ENCODE assay signal across 8 cellular contexts in the genomic region with DNA sequence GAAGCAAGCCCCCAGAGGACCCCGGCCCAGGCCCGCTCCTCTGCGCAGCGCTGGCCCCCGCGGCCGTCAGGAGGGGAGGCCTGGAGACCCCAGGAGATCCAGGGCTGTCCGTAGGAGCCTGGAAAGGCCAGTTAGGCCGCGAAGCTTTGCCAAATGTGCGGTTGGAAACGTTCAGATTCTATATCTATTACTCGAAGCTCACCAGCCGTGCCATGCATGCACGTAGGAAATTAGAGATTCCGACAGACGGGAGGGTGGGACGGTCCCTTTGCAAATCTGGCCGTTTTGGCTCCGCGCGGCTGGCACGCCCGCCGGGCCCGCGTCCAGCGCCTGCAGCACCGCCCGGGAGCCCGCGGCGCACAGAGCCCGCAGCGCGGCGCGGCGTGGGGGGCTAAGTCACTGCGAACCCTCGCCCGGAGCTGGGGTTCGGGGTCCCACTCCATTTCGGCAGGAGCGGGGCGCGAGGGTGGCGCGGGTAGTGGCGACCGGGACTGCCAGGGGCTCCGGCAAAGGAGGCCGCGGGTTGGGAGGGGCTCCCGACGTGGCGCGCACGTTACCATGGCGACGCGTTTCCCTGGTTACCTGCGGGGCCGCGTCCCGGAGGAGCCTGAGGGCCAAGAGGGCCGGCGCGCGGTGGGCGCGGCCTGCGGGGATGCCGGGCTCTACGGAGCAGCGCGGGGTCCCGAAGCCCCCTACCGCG.
DNase-seq lines count a peak whose midpoint lies in the region; ATAC-seq and TF ChIP-seq lines count a peak whose summit lies in the region.

No MANE protein-coding gene starts in this region.

- ATAC-seq in right cardiac atrium (peak; percentile 51 to 57), HG02642 (IDR thresholded peaks at IDR 0.05; ENCODE audit: poor library complexity, unreplicated experiment) (no peak)

- no peaks in the 10 kb centered on the region for H3K36me3 Mint-ChIP-seq in activated T-helper 1 cell treated with anti-CD3 and anti-CD28 coated beads, Interleukin-12 subunit alpha, Interleukin-12 subunit beta, Interleukin-2, Interleukin-4 antibody, amounts not matched to agents 30 ng/mL and 10 ng/mL and 1 ng/mL, durations not matched to agents 14 hours and 24 hours and 36 hours (ENCODE audit: low read depth)

- intact Hi-C loops in right cardiac atrium (cut with DNase I), result no loop called here
- intact Hi-C loops in activated T-helper 1 cell treated with anti-CD3 and anti-CD28 coated beads, Interleukin-12 subunit alpha, Interleukin-12 subunit beta, Interleukin-2, Interleukin-4 antibody, amounts not matched to agents 30 ng/mL and 10 ng/mL and 1 ng/mL, durations not matched to agents 14 hours and 24 hours and 36 hours (cut with micrococcal nuclease), result no loop called here

- H3K27ac ChIP-seq in right cardiac atrium (ENCODE audit: low read length), result no peak overlapping the region

- no peaks in the 10 kb centered on the region for H3K4me1 ChIP-seq in right cardiac atrium (ENCODE audit: control insufficient read depth, insufficient read depth, low read length)

- no peaks in the 10 kb centered on the region for H3K9me3 ChIP-seq in right cardiac atrium (ENCODE audit: control insufficient read depth, low read length)

- H3K27me3 Mint-ChIP-seq in activated T-helper 1 cell treated with anti-CD3 and anti-CD28 coated beads, Interleukin-12 subunit alpha, Interleukin-12 subunit beta, Interleukin-2, Interleukin-4 antibody, amounts not matched to agents 30 ng/mL and 10 ng/mL and 1 ng/mL, durations not matched to agents 14 hours and 24 hours and 36 hours (ENCODE audit: insufficient read depth), result peaks cover 14% of the 10 kb centered on the region

- H3K4me3 ChIP-seq in right cardiac atrium (ENCODE audit: low read length) (peak overlapping the region; percentile 46), retinal pigment epithelial cell (ENCODE audit: low read length) (peak overlapping the region; percentile 35)

- H3K27ac Mint-ChIP-seq in activated T-helper 1 cell treated with anti-CD3 and anti-CD28 coated beads, Interleukin-12 subunit alpha, Interleukin-12 subunit beta, Interleukin-2, Interleukin-4 antibody, amounts not matched to agents 30 ng/mL and 10 ng/mL and 1 ng/mL, durations not matched to agents 14 hours and 24 hours and 36 hours, result no peak overlapping the region

- TF ChIP-seq CTCF in retinal pigment epithelial cell (conservative IDR thresholded peaks at IDR 0.05; ENCODE audit: low read depth, low read length), result no peak

- H3K4me3 Mint-ChIP-seq in activated T-helper 1 cell treated with anti-CD3 and anti-CD28 coated beads, Interleukin-12 subunit alpha, Interleukin-12 subunit beta, Interleukin-2, Interleukin-4 antibody, amounts not matched to agents 30 ng/mL and 10 ng/mL and 1 ng/mL, durations not matched to agents 14 hours and 24 hours and 36 hours, result no peak overlapping the region

- peak; percentile 13 for DNase-seq in GM03348 (ENCODE audit: low spot score)
- DNase-seq in NCI-H748 treated with DMSO at 0.1 percent for 48 hours (lab: John Stamatoyannopoulos, UW), result peak; percentile 68
- DNase-seq in right cardiac atrium, result peak; percentile 13 to 62 (median 61)
- DNase-seq in retinal pigment epithelial cell (ENCODE audit: low read depth), result no peak
- DNase-seq in activated T-helper 1 cell treated with anti-CD3 and anti-CD28 coated beads, Interleukin-12 subunit alpha, Interleukin-12 subunit beta, Interleukin-2, Interleukin-4 antibody, amounts not matched to agents 30 ng/mL and 10 ng/mL and 1 ng/mL, durations not matched to agents 14 hours and 24 hours and 36 hours (ENCODE audit: low spot score), result no peak
- no peak for DNase-seq in activated naive CD4-positive, alpha-beta T cell treated with anti-CD3 and anti-CD28 coated beads, Interleukin-2, amount 50 U/mL, for 16 hours
- no peak for DNase-seq in activated CD4-positive, alpha-beta T cell treated with anti-CD3 and anti-CD28 coated beads, Interleukin-2, amount 50 U/mL, for 4 hours

- H3K4me1 Mint-ChIP-seq in activated T-helper 1 cell treated with anti-CD3 and anti-CD28 coated beads, Interleukin-12 subunit alpha, Interleukin-12 subunit beta, Interleukin-2, Interleukin-4 antibody, amounts not matched to agents 30 ng/mL and 10 ng/mL and 1 ng/mL, durations not matched to agents 14 hours and 24 hours and 36 hours (ENCODE audit: low read depth), result no peaks in the 10 kb centered on the region

- no peaks in the 10 kb centered on the region for H3K9me3 Mint-ChIP-seq in activated T-helper 1 cell treated with anti-CD3 and anti-CD28 coated beads, Interleukin-12 subunit alpha, Interleukin-12 subunit beta, Interleukin-2, Interleukin-4 antibody, amounts not matched to agents 30 ng/mL and 10 ng/mL and 1 ng/mL, durations not matched to agents 14 hours and 24 hours and 36 hours

- WGBS in right cardiac atrium, result 3% methylated on average over 80 of the region's 80 CpGs

- H3K27me3 ChIP-seq in right cardiac atrium (ENCODE audit: control insufficient read depth, insufficient read depth), result no peaks in the 10 kb centered on the region

Comparison
In these comparisons a context has a peak if more than half of its experiments do, and no peak if none do; other contexts are left out.
1. DNase-seq: peak in GM03348 (single experiment), NCI-H748 treated with DMSO at 0.1 percent for 48 hours (single experiment) and right cardiac atrium (3 of 3); none in retinal pigment epithelial cell (single experiment), activated T-helper 1 cell treated with anti-CD3 and anti-CD28 coated beads, Interleukin-12 subunit alpha, Interleukin-12 subunit beta, Interleukin-2, Interleukin-4 antibody, amounts not matched to agents 30 ng/mL and 10 ng/mL and 1 ng/mL, durations not matched to agents 14 hours and 24 hours and 36 hours (single experiment), activated naive CD4-positive, alpha-beta T cell treated with anti-CD3 and anti-CD28 coated beads, Interleukin-2, amount 50 U/mL, for 16 hours (single experiment) and activated CD4-positive, alpha-beta T cell treated with anti-CD3 and anti-CD28 coated beads, Interleukin-2, amount 50 U/mL, for 4 hours (0 of 2).